Comparison of ENCODE assay signal across 8 cellular contexts in genomic region chr4:155809835-155810234, GRCh38. TPM values are rescaled to one million over a fixed set of nuclear protein-coding genes. Genes with fewer than 3 reads are reported as not detected.
DNase-seq lines count a peak whose midpoint lies in the region; ATAC-seq and TF ChIP-seq lines count a peak whose summit lies in the region.

No MANE protein-coding gene starts in this region.

- no peaks in the 10 kb centered on the region for H3K27me3 ChIP-seq in osteoblast (ENCODE audit: insufficient read depth, low read length)

- H3K9me3 Mint-ChIP-seq in activated T-cell treated with anti-CD3 and anti-CD28 coated beads, Interleukin-2, amount 50 U/mL, for 24 hours: no peaks in the 10 kb centered on the region

- no peaks in the 10 kb centered on the region for H4K20me1 ChIP-seq in osteoblast (ENCODE audit: insufficient read depth, low read length)

- H3K4me2 ChIP-seq in osteoblast (ENCODE audit: insufficient read depth, low read length): no peak overlapping the region

- H3K4me3 Mint-ChIP-seq in activated T-cell treated with anti-CD3 and anti-CD28 coated beads, Interleukin-2, amount 50 U/mL, for 24 hours: no peak overlapping the region

- no peak overlapping the region for H3K27ac ChIP-seq in osteoblast (ENCODE audit: low read depth, low read length)

- no peaks in the 10 kb centered on the region for H3K36me3 ChIP-seq in osteoblast (ENCODE audit: insufficient read depth, low read length)

- peak; percentile 64 for DNase-seq in CD1c-positive myeloid dendritic cell (ENCODE audit: extremely low spot score)
- peak; percentile 1 for DNase-seq in NCI-H128 (lab: John Stamatoyannopoulos, UW; ENCODE audit: unreplicated experiment)
- peak; percentile 55 for DNase-seq in SW480 (ENCODE audit: low spot score)
- peak; percentile 92 for DNase-seq in fibroblast of the aortic adventitia (ENCODE audit: low read depth)
- peak; percentile 38 for DNase-seq in osteoblast (ENCODE audit: insufficient read length, low spot score, missing footprints)
- DNase-seq in activated T-cell treated with anti-CD3 and anti-CD28 coated beads, Interleukin-2, amount 50 U/mL, for 24 hours: no peak

- TF ChIP-seq CTCF in fibroblast of the aortic adventitia (IDR thresholded peaks at IDR 0.05; ENCODE audit: insufficient read depth, low read length) (peak; percentile 65), osteoblast (IDR thresholded peaks at IDR 0.05; ENCODE audit: extremely low read depth, low read depth, low read length) (peak; percentile 70)

- H3K27me3 Mint-ChIP-seq in activated T-cell treated with anti-CD3 and anti-CD28 coated beads, Interleukin-2, amount 50 U/mL, for 24 hours: no peaks in the 10 kb centered on the region

- H3K9me3 ChIP-seq in osteoblast (ENCODE audit: low read depth, low read length): no peaks in the 10 kb centered on the region

- H3K79me2 ChIP-seq in osteoblast (ENCODE audit: insufficient read depth, low read length): no peaks in the 10 kb centered on the region

- H3K27ac Mint-ChIP-seq in activated T-cell treated with anti-CD3 and anti-CD28 coated beads, Interleukin-2, amount 50 U/mL, for 24 hours: no peak overlapping the region

- no peaks in the 10 kb centered on the region for H3K4me1 Mint-ChIP-seq in activated T-cell treated with anti-CD3 and anti-CD28 coated beads, Interleukin-2, amount 50 U/mL, for 24 hours (ENCODE audit: low read depth)

- peaks cover 10% of the 10 kb centered on the region for H3K4me1 ChIP-seq in osteoblast (ENCODE audit: insufficient read depth, low read length)

- ATAC-seq in GM18858 (IDR thresholded peaks at IDR 0.05; ENCODE audit: unreplicated experiment): peak; percentile 100
- ATAC-seq in HG02938 (IDR thresholded peaks at IDR 0.05; ENCODE audit: unreplicated experiment): peak; percentile 99

- no peaks in the 10 kb centered on the region for H3K36me3 Mint-ChIP-seq in activated T-cell treated with anti-CD3 and anti-CD28 coated beads, Interleukin-2, amount 50 U/mL, for 24 hours (ENCODE audit: low read depth)

- H3K4me3 ChIP-seq in fibroblast of the aortic adventitia (ENCODE audit: low read depth, low read length) (no peak overlapping the region), osteoblast (ENCODE audit: insufficient read depth, low read length) (no peak overlapping the region)

- peak overlapping the region; percentile 49 for H2AFZ ChIP-seq in osteoblast (ENCODE audit: low read length)

RNA-seq across cellular contexts. Expression of gene GUCY1B1, which starts 51.0 kb away (rescaled TPM):
- total RNA-seq in fibroblast of the aortic adventitia (ENCODE audit: low replicate concordance) (2.0 and 7.0 TPM in 2 replicates), osteoblast (1.1 and 2.9 TPM in 2 replicates)

RNA-seq across cellular contexts. Expression of gene ASIC5, which starts 56.2 kb away (rescaled TPM):
- total RNA-seq in fibroblast of the aortic adventitia (ENCODE audit: low replicate concordance) (not detected in 2 replicates), osteoblast (not detected in 2 replicates)
